17 cellular contexts compared by ENCODE assay signal in the genomic region with DNA sequence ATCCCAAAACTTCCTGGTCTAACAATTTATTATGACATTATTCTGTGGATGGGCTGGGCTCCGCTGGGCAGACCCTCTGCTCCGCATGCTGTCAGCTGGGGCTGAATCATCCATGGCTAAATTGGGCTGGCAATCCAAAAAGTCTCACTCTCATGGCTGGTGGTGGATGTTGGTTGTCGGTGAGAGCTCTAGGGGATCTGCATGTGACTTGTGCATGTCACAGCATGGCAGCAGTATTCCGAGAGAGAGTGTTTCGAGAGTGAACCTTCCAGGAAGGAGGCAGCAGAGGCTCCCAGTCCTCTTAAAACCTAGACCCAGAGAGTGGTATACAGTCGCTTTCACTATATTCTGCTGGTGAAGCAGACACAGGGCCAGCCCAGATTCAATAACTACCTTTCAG. TPM values are rescaled to one million over a fixed set of nuclear protein-coding genes. Genes with fewer than 3 reads are reported as not detected.
"Had no signal": no experiment of that assay in that cellular context is flagged by ENCODE, and none has a peak within 500 bp of the region (broad histone marks: within the 10 kb centered on the region; RNA-seq: fewer than 3 reads in every experiment).

No MANE protein-coding gene starts in this region.

- H3K36me3 Mint-ChIP-seq: immature natural killer cell, T-cell had no signal

- DNase-seq: activated CD4-positive, alpha-beta T cell treated with anti-CD3 and anti-CD28 coated beads for 4 hours; activated CD8-positive, alpha-beta T cell treated with anti-CD3 and anti-CD28 coated beads for 36 hours; activated naive CD4-positive, alpha-beta T cell treated with Interleukin-2 at 50 U/mL for 16 hours; activated naive CD8-positive, alpha-beta T cell treated with anti-CD3 and anti-CD28 coated beads, Interleukin-2, amount 50 U/mL, for 24 hours; caudate nucleus; cortex of kidney; effector memory CD4-positive, alpha-beta T cell; immature natural killer cell; mammary epithelial cell; nephron progenitor cell; ovary; T-cell; WERI-Rb-1 had no signal

- H3K27ac Mint-ChIP-seq: activated CD8-positive, alpha-beta T cell treated with anti-CD3 and anti-CD28 coated beads for 36 hours; activated naive CD8-positive, alpha-beta T cell treated with anti-CD3 and anti-CD28 coated beads, Interleukin-2, amount 50 U/mL, for 24 hours; immature natural killer cell; nephron progenitor cell; T-cell had no signal

- H3K27me3 ChIP-seq: ascending aorta, ovary had no signal

- H3K27me3 Mint-ChIP-seq: activated naive CD8-positive, alpha-beta T cell treated with anti-CD3 and anti-CD28 coated beads, Interleukin-2, amount 50 U/mL, for 24 hours had no signal

- H3K4me1 Mint-ChIP-seq: activated naive CD8-positive, alpha-beta T cell treated with anti-CD3 and anti-CD28 coated beads, Interleukin-2, amount 50 U/mL, for 24 hours; immature natural killer cell; T-cell had no signal

- H3K4me1 ChIP-seq: ascending aorta had no signal

- H3K27ac ChIP-seq: ascending aorta, epithelial cell of prostate, ovary, SK-N-MC, skin epidermis, WERI-Rb-1 had no signal

- H3K4me3 Mint-ChIP-seq: activated CD8-positive, alpha-beta T cell treated with anti-CD3 and anti-CD28 coated beads for 36 hours; activated naive CD8-positive, alpha-beta T cell treated with anti-CD3 and anti-CD28 coated beads, Interleukin-2, amount 50 U/mL, for 24 hours; immature natural killer cell; nephron progenitor cell; T-cell had no signal

- H3K9me3 ChIP-seq: ascending aorta, ovary had no signal

- ATAC-seq: activated CD8-positive, alpha-beta T cell treated with anti-CD3 and anti-CD28 coated beads for 36 hours; activated naive CD8-positive, alpha-beta T cell treated with anti-CD3 and anti-CD28 coated beads, Interleukin-2, amount 50 U/mL, for 24 hours; T-cell had no signal

- H3K36me3 ChIP-seq: ascending aorta, ovary, WERI-Rb-1 had no signal

- H3K4me3 ChIP-seq: ascending aorta, ovary, SK-N-MC, skin epidermis had no signal

- H3K9me3 Mint-ChIP-seq: activated CD8-positive, alpha-beta T cell treated with anti-CD3 and anti-CD28 coated beads for 36 hours; activated naive CD8-positive, alpha-beta T cell treated with anti-CD3 and anti-CD28 coated beads, Interleukin-2, amount 50 U/mL, for 24 hours; immature natural killer cell; nephron progenitor cell; T-cell had no signal

RNA-seq across cellular contexts. Expression of a gene that starts 9.9 kb away (rescaled TPM):
- total RNA-seq: activated CD8-positive, alpha-beta T cell treated with anti-CD3 and anti-CD28 coated beads for 36 hours; T-cell had no signal
